ENCODE assay signal across 19 cellular contexts in the genomic region with DNA sequence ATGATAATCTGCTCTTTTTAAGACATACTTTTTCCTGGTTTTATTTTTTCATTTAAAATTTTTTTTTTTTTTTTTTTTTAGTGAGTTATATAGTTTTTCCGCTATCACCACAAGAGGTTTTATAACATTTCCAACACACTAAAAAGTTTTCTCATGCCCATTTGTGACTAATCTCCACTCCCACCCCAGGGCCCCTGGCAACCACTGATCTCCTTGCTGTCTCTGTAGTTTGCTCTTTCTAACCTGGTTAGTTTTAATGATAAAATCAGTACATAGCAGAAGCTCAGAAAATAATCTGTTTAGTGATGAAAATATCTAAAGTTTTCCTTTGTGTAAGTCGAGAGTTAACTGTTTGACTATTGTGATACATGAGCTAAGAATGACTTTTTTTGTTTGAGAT.
"Had no signal": no experiment of that assay in that cellular context is flagged by ENCODE, and none has a peak within 500 bp of the region (broad histone marks: within the 10 kb centered on the region; RNA-seq: fewer than 3 reads in every experiment).

No MANE protein-coding gene starts in this region.

- H3K27me3 Mint-ChIP-seq: activated naive CD4-positive, alpha-beta T cell treated with anti-CD3 and anti-CD28 coated beads, Interleukin-2, amount 50 U/mL, for 24 hours; activated T-helper 17 cell treated with anti-CD3 and anti-CD28 coated beads, Interleukin-2, amount 50 U/mL, for 72 hours; naive thymus-derived CD4-positive, alpha-beta T cell; T-cell; type B pancreatic cell had no signal

- H3K27ac Mint-ChIP-seq: activated T-helper 17 cell treated with anti-CD3 and anti-CD28 coated beads, Interleukin-2, amount 50 U/mL, for 72 hours; T-cell; type B pancreatic cell had no signal

- FAIRE-seq: endothelial cell of umbilical vein, kidney had no signal

- H3K4me3 Mint-ChIP-seq: activated naive CD4-positive, alpha-beta T cell treated with anti-CD3 and anti-CD28 coated beads, Interleukin-2, amount 50 U/mL, for 24 hours; activated T-helper 17 cell treated with anti-CD3 and anti-CD28 coated beads, Interleukin-2, amount 50 U/mL, for 72 hours; naive thymus-derived CD4-positive, alpha-beta T cell; T-cell; type B pancreatic cell had no signal

- H3K9me3 Mint-ChIP-seq: activated naive CD4-positive, alpha-beta T cell treated with anti-CD3 and anti-CD28 coated beads, Interleukin-2, amount 50 U/mL, for 24 hours; activated T-helper 17 cell treated with anti-CD3 and anti-CD28 coated beads, Interleukin-2, amount 50 U/mL, for 72 hours; naive thymus-derived CD4-positive, alpha-beta T cell; T-cell; type B pancreatic cell had no signal

- DNase-seq: activated CD4-positive, alpha-beta T cell treated with anti-CD3 and anti-CD28 coated beads for 4 hours; amygdala; body of pancreas; caudate nucleus; colonic mucosa; esophagus squamous epithelium; hippocampal formation; kidney; left ventricle myocardium inferior; mucosa of descending colon; naive thymus-derived CD4-positive, alpha-beta T cell; stimulated activated CD4-positive, alpha-beta T cell treated with anti-CD3 and anti-CD28 coated beads, Interleukin-12 subunit alpha, Interleukin-12 subunit beta, amount 100 ng/mL, for 4 hours; stimulated activated CD4-positive, alpha-beta T cell treated with anti-CD3 and anti-CD28 coated beads, Interleukin-4, amount 100 ng/mL, for 1 hour; stimulated activated naive CD4-positive, alpha-beta T cell treated with Interleukin-2 at 50 U/mL for 16 hours; T-cell had no signal
